ENCODE assay signal across 17 cellular contexts in the genomic region with DNA sequence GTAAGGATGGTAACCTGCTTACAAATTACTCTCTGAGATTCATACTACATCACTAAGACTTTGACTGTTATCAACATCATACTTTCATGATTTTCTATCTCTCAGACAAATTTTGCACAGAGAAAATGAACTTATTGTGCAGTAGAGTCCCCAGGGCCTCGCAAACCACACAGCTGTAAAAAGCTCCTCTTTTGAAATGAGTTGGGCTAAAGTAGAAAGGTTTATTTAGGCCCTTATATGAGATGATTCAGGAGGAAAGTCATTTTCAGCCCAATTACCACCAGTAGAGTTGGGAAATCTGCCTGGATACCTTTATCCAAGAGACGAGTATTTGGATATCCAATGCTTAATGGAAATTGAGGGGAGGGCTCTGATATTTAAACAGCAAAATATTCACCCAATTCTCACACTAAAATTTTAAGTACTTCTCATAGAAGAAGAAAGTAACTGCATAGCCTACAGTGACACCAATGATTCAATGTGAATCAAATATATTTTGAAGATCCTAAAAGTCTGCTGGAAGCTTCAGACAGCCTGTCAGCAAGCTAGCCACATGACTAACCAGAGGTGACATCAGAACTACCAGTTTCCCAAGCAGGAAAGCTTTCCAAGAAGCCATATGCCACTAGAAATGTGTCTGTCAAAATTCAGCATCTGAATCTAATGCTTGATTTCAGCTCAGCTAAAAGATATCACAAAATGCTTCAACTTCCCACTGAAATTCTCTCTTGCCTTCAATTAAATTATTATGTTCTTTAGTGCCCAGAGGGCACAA.
A peak's percentile ranks its signal among the peaks of the same experiment; 100 is the strongest.
DNase-seq lines count a peak whose midpoint lies in the region; TF ChIP-seq lines count a peak whose summit lies in the region.
"Had no signal": no experiment of that assay in that cellular context is flagged by ENCODE, and none has a peak within 500 bp of the region (broad histone marks: within the 10 kb centered on the region; RNA-seq: fewer than 3 reads in every experiment).

No MANE protein-coding gene starts in this region.

- POLR2A ChIA-PET in activated CD4-positive, alpha-beta memory T cell treated with anti-CD3 and anti-CD28 coated beads, Interleukin-2, amount 10 ng/mL, durations not matched to agents 7 days and 5 days (lab: Charles Lee), result no interaction called here

- H3K27ac Mint-ChIP-seq in activated CD4-positive, alpha-beta memory T cell treated with anti-CD3 and anti-CD28 coated beads, Interleukin-2, amount 10 ng/mL, durations not matched to agents 7 days and 5 days, result no peak overlapping the region
- H3K27ac Mint-ChIP-seq: activated naive CD4-positive, alpha-beta T cell treated with anti-CD3 and anti-CD28 coated beads, Interleukin-2, amount 10 ng/mL, durations not matched to agents 7 days and 5 days; CD4-positive, CD25-positive, alpha-beta regulatory T cell; naive thymus-derived CD8-positive, alpha-beta T cell; stimulated activated memory B cell treated with anti-CD40 and anti-IgM and Interleukin-4, amounts not matched to agents 10 μg/mL and 1 μg/mL and 100 μg/mL, for 72 hours had no signal

- H3K4me3 Mint-ChIP-seq in activated CD4-positive, alpha-beta memory T cell treated with anti-CD3 and anti-CD28 coated beads, Interleukin-2, amount 10 ng/mL, durations not matched to agents 7 days and 5 days, result no peak overlapping the region
- H3K4me3 Mint-ChIP-seq: activated naive CD4-positive, alpha-beta T cell treated with anti-CD3 and anti-CD28 coated beads, Interleukin-2, amount 10 ng/mL, durations not matched to agents 7 days and 5 days; CD4-positive, CD25-positive, alpha-beta regulatory T cell; naive thymus-derived CD8-positive, alpha-beta T cell; stimulated activated memory B cell treated with anti-CD40 and anti-IgM and Interleukin-4, amounts not matched to agents 10 μg/mL and 1 μg/mL and 100 μg/mL, for 72 hours had no signal

- DNase-seq in Ammon's horn (ENCODE audit: low spot score) (peak; percentile 58), LHCN-M2 (ENCODE audit: low read depth) (peak; percentile 68), astrocyte of the hippocampus (ENCODE audit: low read depth, low spot score) (peak; percentile 44), myocyte (ENCODE audit: low read depth) (peak; percentile 51), hypothalamus (lab: John Stamatoyannopoulos, UW) (no peak), dedifferentiated amniotic fluid mesenchymal stem cell (ENCODE audit: extremely low spot score) (no peak), right atrium auricular region (ENCODE audit: low spot score) (no peak)
- DNase-seq in activated CD4-positive, alpha-beta memory T cell treated with anti-CD3 and anti-CD28 coated beads, Interleukin-2, amount 10 ng/mL, durations not matched to agents 7 days and 5 days, result no peak
- DNase-seq: activated CD4-positive, CD25-positive, alpha-beta regulatory T cell; activated CD8-positive, alpha-beta memory T cell treated with anti-CD3 and anti-CD28 coated beads, Interleukin-2, amount 50 U/mL, for 48 hours; activated naive CD4-positive, alpha-beta T cell treated with anti-CD3 and anti-CD28 coated beads, Interleukin-2, amount 10 ng/mL, durations not matched to agents 7 days and 5 days; CD4-positive, CD25-positive, alpha-beta regulatory T cell; GF-D8; left ventricle myocardium superior; naive thymus-derived CD8-positive, alpha-beta T cell; NCI-H187 treated with DMSO at 0.1 percent for 48 hours had no signal

- peaks cover 2% of the 10 kb centered on the region for H3K9me3 Mint-ChIP-seq in activated CD4-positive, alpha-beta memory T cell treated with anti-CD3 and anti-CD28 coated beads, Interleukin-2, amount 10 ng/mL, durations not matched to agents 7 days and 5 days
- H3K9me3 Mint-ChIP-seq: stimulated activated memory B cell treated with anti-CD40 and anti-IgM and Interleukin-4, amounts not matched to agents 10 μg/mL and 1 μg/mL and 100 μg/mL, for 72 hours had no signal

- H3K9me3 ChIP-seq in right atrium auricular region, result no peaks in the 10 kb centered on the region

- H3K27me3 Mint-ChIP-seq in activated CD4-positive, alpha-beta memory T cell treated with anti-CD3 and anti-CD28 coated beads, Interleukin-2, amount 10 ng/mL, durations not matched to agents 7 days and 5 days, result no peaks in the 10 kb centered on the region
- H3K27me3 Mint-ChIP-seq: activated naive CD4-positive, alpha-beta T cell treated with anti-CD3 and anti-CD28 coated beads, Interleukin-2, amount 10 ng/mL, durations not matched to agents 7 days and 5 days; CD4-positive, CD25-positive, alpha-beta regulatory T cell; naive thymus-derived CD8-positive, alpha-beta T cell; stimulated activated memory B cell treated with anti-CD40 and anti-IgM and Interleukin-4, amounts not matched to agents 10 μg/mL and 1 μg/mL and 100 μg/mL, for 72 hours had no signal

- CTCF ChIA-PET in activated CD4-positive, alpha-beta memory T cell treated with anti-CD3 and anti-CD28 coated beads, Interleukin-2, amount 10 ng/mL, durations not matched to agents 7 days and 5 days (lab: Charles Lee), result no interaction called here

- H3K36me3 ChIP-seq in right atrium auricular region, result no peaks in the 10 kb centered on the region

- no peaks in the 10 kb centered on the region for H3K36me3 Mint-ChIP-seq in activated CD4-positive, alpha-beta memory T cell treated with anti-CD3 and anti-CD28 coated beads, Interleukin-2, amount 10 ng/mL, durations not matched to agents 7 days and 5 days (ENCODE audit: low read depth)
- H3K36me3 Mint-ChIP-seq: activated naive CD4-positive, alpha-beta T cell treated with anti-CD3 and anti-CD28 coated beads, Interleukin-2, amount 10 ng/mL, durations not matched to agents 7 days and 5 days; CD4-positive, CD25-positive, alpha-beta regulatory T cell; naive thymus-derived CD8-positive, alpha-beta T cell; stimulated activated memory B cell treated with anti-CD40 and anti-IgM and Interleukin-4, amounts not matched to agents 10 μg/mL and 1 μg/mL and 100 μg/mL, for 72 hours had no signal

- no peak overlapping the region for H3K4me3 ChIP-seq in right atrium auricular region

- no peak for TF ChIP-seq CTCF in right atrium auricular region (IDR thresholded peaks at IDR 0.05)

- no peaks in the 10 kb centered on the region for H3K4me1 ChIP-seq in right atrium auricular region

- no peaks in the 10 kb centered on the region for H3K27me3 ChIP-seq in right atrium auricular region

- no peak overlapping the region for H3K27ac ChIP-seq in right atrium auricular region

- no peaks in the 10 kb centered on the region for H3K4me1 Mint-ChIP-seq in activated CD4-positive, alpha-beta memory T cell treated with anti-CD3 and anti-CD28 coated beads, Interleukin-2, amount 10 ng/mL, durations not matched to agents 7 days and 5 days
- H3K4me1 Mint-ChIP-seq: activated naive CD4-positive, alpha-beta T cell treated with anti-CD3 and anti-CD28 coated beads, Interleukin-2, amount 10 ng/mL, durations not matched to agents 7 days and 5 days; CD4-positive, CD25-positive, alpha-beta regulatory T cell; naive thymus-derived CD8-positive, alpha-beta T cell; stimulated activated memory B cell treated with anti-CD40 and anti-IgM and Interleukin-4, amounts not matched to agents 10 μg/mL and 1 μg/mL and 100 μg/mL, for 72 hours had no signal

Comparison
In these comparisons a context has a peak if more than half of its experiments do, and no peak if none do; other contexts are left out.
1. DNase-seq: peak in Ammon's horn (single experiment), LHCN-M2 (single experiment), astrocyte of the hippocampus (single experiment) and myocyte (single experiment); none in hypothalamus (0 of 51), dedifferentiated amniotic fluid mesenchymal stem cell (single experiment), right atrium auricular region (single experiment) and activated CD4-positive, alpha-beta memory T cell treated with anti-CD3 and anti-CD28 coated beads, Interleukin-2, amount 10 ng/mL, durations not matched to agents 7 days and 5 days (single experiment).